In the genomic region with DNA sequence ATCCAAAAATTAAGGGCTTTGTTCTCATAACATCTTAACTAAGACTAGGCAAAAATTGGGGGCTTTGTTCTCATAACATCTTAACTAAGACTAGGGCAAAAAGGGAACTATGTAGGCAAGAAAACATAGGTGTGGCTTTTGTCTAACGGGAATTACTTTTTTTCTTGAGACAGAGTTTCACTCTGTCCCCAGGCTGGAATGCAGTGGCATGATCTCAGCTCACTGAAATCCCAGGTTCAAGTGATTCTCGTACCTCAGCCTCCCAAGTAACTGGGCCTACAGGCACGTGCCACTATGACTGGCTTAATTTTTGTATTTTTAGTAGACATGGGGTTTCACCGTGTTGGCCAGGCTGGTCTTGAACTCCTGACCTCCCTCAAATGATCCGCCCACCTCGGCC, we compare ENCODE assay signal across 16 cellular contexts. TPM values are rescaled to one million over a fixed set of nuclear protein-coding genes. Genes with fewer than 3 reads are reported as not detected.
DNase-seq lines count a peak whose midpoint lies in the region; ATAC-seq, FAIRE-seq and TF ChIP-seq lines count a peak whose summit lies in the region.
"Had no signal": no experiment of that assay in that cellular context is flagged by ENCODE, and none has a peak within 500 bp of the region (broad histone marks: within the 10 kb centered on the region; RNA-seq: fewer than 3 reads in every experiment).

No MANE protein-coding gene starts in this region.

- H3K36me3 Mint-ChIP-seq in astrocyte (ENCODE audit: low read depth, unreplicated experiment), result peaks cover 28% of the 10 kb centered on the region
- peaks cover 44 to 53% of the 10 kb centered on the region in 2 donors for H3K36me3 Mint-ChIP-seq in stimulated activated naive B cell treated with anti-CD40 and anti-IgM and Interleukin-4, amounts not matched to agents 10 μg/mL and 1 μg/mL and 100 μg/mL, for 72 hours

- H3K27me3 ChIP-seq in astrocyte (ENCODE audit: insufficient read depth, low read length) (no peaks in the 10 kb centered on the region), mesendoderm (ENCODE audit: insufficient read depth, low read length, poor library complexity) (no peaks in the 10 kb centered on the region)
- H3K27me3 ChIP-seq: Peyer's patch had no signal

- no peaks in the 10 kb centered on the region for H3K9me3 Mint-ChIP-seq in astrocyte (ENCODE audit: unreplicated experiment)
- no peaks in the 10 kb centered on the region for H3K9me3 Mint-ChIP-seq in stimulated activated naive B cell treated with anti-CD40 and anti-IgM and Interleukin-4, amounts not matched to agents 10 μg/mL and 1 μg/mL and 100 μg/mL, for 72 hours

- no peak overlapping the region for H2BK15ac ChIP-seq in mesendoderm (replicated peaks; ENCODE audit: low read depth)

- H3K4me2 ChIP-seq in astrocyte (ENCODE audit: low read length) (no peak overlapping the region), mesendoderm (ENCODE audit: low read length) (no peak overlapping the region)

- no peaks in the 10 kb centered on the region for H3K9me3 ChIP-seq in astrocyte (ENCODE audit: insufficient read depth, low read depth, low read length)
- H3K9me3 ChIP-seq: Peyer's patch had no signal

- H3K79me2 ChIP-seq in astrocyte (ENCODE audit: insufficient read depth, low read length) (peaks cover 5% of the 10 kb centered on the region), mesendoderm (ENCODE audit: control insufficient read depth, insufficient read depth, low read length) (no peaks in the 10 kb centered on the region)

- no peak overlapping the region for H4K5ac ChIP-seq in mesendoderm (ENCODE audit: low read length)

- H3K27ac Mint-ChIP-seq in astrocyte (ENCODE audit: unreplicated experiment), result peak overlapping the region; percentile 42
- peak overlapping the region; percentile 60 for H3K27ac Mint-ChIP-seq in stimulated activated naive B cell treated with anti-CD40 and anti-IgM and Interleukin-4, amounts not matched to agents 10 μg/mL and 1 μg/mL and 100 μg/mL, for 72 hours

- H3K27me3 Mint-ChIP-seq in astrocyte (ENCODE audit: low read depth, unreplicated experiment), result no peaks in the 10 kb centered on the region
- no peaks in the 10 kb centered on the region for H3K27me3 Mint-ChIP-seq in stimulated activated naive B cell treated with anti-CD40 and anti-IgM and Interleukin-4, amounts not matched to agents 10 μg/mL and 1 μg/mL and 100 μg/mL, for 72 hours

- H3K4me3 Mint-ChIP-seq in astrocyte (ENCODE audit: unreplicated experiment), result no peak overlapping the region
- no peak overlapping the region for H3K4me3 Mint-ChIP-seq in stimulated activated naive B cell treated with anti-CD40 and anti-IgM and Interleukin-4, amounts not matched to agents 10 μg/mL and 1 μg/mL and 100 μg/mL, for 72 hours

- H4K20me1 ChIP-seq in astrocyte (ENCODE audit: insufficient read depth, low read length), result peaks cover 11% of the 10 kb centered on the region

- H3K79me1 ChIP-seq in mesendoderm (ENCODE audit: low read length), result no peaks in the 10 kb centered on the region

- H3K4me1 ChIP-seq in astrocyte (ENCODE audit: insufficient read depth, low read length) (no peaks in the 10 kb centered on the region), mesendoderm (ENCODE audit: control insufficient read depth, low read depth, low read length) (no peaks in the 10 kb centered on the region)
- H3K4me1 ChIP-seq: Peyer's patch had no signal

- H3K9ac ChIP-seq in astrocyte (ENCODE audit: low read length) (no peak overlapping the region), mesendoderm (ENCODE audit: low read length) (no peak overlapping the region)

- no peak overlapping the region for H2AK5ac ChIP-seq in mesendoderm (ENCODE audit: low read length)

- H3K56ac ChIP-seq in mesendoderm (ENCODE audit: low read length), result no peak overlapping the region

- peaks cover 13% of the 10 kb centered on the region for H3K4me1 Mint-ChIP-seq in astrocyte (ENCODE audit: low read depth, unreplicated experiment)
- peaks cover 0 to 3% of the 10 kb centered on the region in 2 donors for H3K4me1 Mint-ChIP-seq in stimulated activated naive B cell treated with anti-CD40 and anti-IgM and Interleukin-4, amounts not matched to agents 10 μg/mL and 1 μg/mL and 100 μg/mL, for 72 hours

- no peak overlapping the region for H4K8ac ChIP-seq in mesendoderm (ENCODE audit: low read depth, low read length)

- no CpG with 5 or more reads among the region's 6 CpGs for WGBS in mesendoderm (ENCODE audit: extremely low coverage, insufficient coverage, low lambda C conversion rate)

- H3K27ac ChIP-seq in astrocyte (ENCODE audit: low read depth, low read length) (no peak overlapping the region), mesendoderm (ENCODE audit: low read depth, low read length) (no peak overlapping the region)
- H3K27ac ChIP-seq: Peyer's patch had no signal

- no peak for TF ChIP-seq CTCF in astrocyte (IDR thresholded peaks at IDR 0.05; ENCODE audit: insufficient read depth, low read depth, low read length)

- H2AFZ ChIP-seq in astrocyte (ENCODE audit: low read depth, low read length), result no peak overlapping the region

- H3K18ac ChIP-seq in mesendoderm (ENCODE audit: low read length), result no peak overlapping the region

- FAIRE-seq in GM12892 (lab: Jason Lieb, UNC) (peak; percentile 42), astrocyte (lab: Jason Lieb, UNC) (no peak)
- FAIRE-seq: H1, K562 had no signal

- H3K36me3 ChIP-seq in astrocyte (ENCODE audit: insufficient read depth, low read length), result peaks cover 46% of the 10 kb centered on the region
- H3K36me3 ChIP-seq in mesendoderm (ENCODE audit: control insufficient read depth, insufficient read depth, low read length), result peaks cover 3% of the 10 kb centered on the region

- ATAC-seq in stimulated activated naive B cell treated with anti-CD40 and anti-IgM and Interleukin-4, amounts not matched to agents 10 μg/mL and 1 μg/mL and 100 μg/mL, for 72 hours (replicated peaks), result no peak
- ATAC-seq: K562, Right ventricle myocardium inferior had no signal

- H3K23ac ChIP-seq in mesendoderm (ENCODE audit: low read length), result no peak overlapping the region

- H3K4me3 ChIP-seq in astrocyte (ENCODE audit: insufficient read depth, low read depth, low read length) (no peak overlapping the region), mesendoderm (ENCODE audit: low read length) (no peak overlapping the region)
- H3K4me3 ChIP-seq: K562, Peyer's patch had no signal

- H2BK5ac ChIP-seq in mesendoderm (ENCODE audit: low read length), result no peak overlapping the region

- DNase-seq in GM12892 (ENCODE audit: insufficient read length) (no peak), astrocyte (ENCODE audit: low read depth) (no peak), mesendoderm (peak; percentile 26), nucleus accumbens (lab: John Stamatoyannopoulos, UW) (no peak), SKM-1 (lab: John Stamatoyannopoulos, UW; ENCODE audit: unreplicated experiment) (no peak), SW 1271 (lab: John Stamatoyannopoulos, UW) (no peak)
- no peak for DNase-seq in stimulated activated naive B cell treated with anti-CD40 and anti-IgM and Interleukin-4, amounts not matched to agents 10 μg/mL and 1 μg/mL and 100 μg/mL, for 72 hours
- DNase-seq: C1 segment of cervical spinal cord, DND-41, NCI-H1105, NCI-H1694, NCI-H2081 treated with DMSO at 0.1 percent for 48 hours, Peyer's patch had no signal

- no peak overlapping the region for H3K4ac ChIP-seq in mesendoderm (ENCODE audit: low read depth, low read length)

- no peak overlapping the region for H2BK120ac ChIP-seq in mesendoderm (ENCODE audit: low read depth, low read length)

- TF ChIP-seq POLR2A in GM12892 (IDR thresholded peaks at IDR 0.05; ENCODE audit: low read depth, low read length), result no peak

RNA-seq across cellular contexts. Expression of gene CSPG5, which starts 49.8 kb away (rescaled TPM):
- polyA plus RNA-seq in GM12892 (2012; ENCODE audit: missing spikeins), result 0.15 TPM
- total RNA-seq in astrocyte, result 1.2 and 2.2 TPM in 2 replicates
- polyA plus RNA-seq in mesendoderm (2013, experiment 1 of 2), result 2.2 TPM
- 2.4 TPM for polyA plus RNA-seq in mesendoderm (2013, experiment 2 of 2)
